ENCODE assay signal across 1 cellular context in the genomic region with DNA sequence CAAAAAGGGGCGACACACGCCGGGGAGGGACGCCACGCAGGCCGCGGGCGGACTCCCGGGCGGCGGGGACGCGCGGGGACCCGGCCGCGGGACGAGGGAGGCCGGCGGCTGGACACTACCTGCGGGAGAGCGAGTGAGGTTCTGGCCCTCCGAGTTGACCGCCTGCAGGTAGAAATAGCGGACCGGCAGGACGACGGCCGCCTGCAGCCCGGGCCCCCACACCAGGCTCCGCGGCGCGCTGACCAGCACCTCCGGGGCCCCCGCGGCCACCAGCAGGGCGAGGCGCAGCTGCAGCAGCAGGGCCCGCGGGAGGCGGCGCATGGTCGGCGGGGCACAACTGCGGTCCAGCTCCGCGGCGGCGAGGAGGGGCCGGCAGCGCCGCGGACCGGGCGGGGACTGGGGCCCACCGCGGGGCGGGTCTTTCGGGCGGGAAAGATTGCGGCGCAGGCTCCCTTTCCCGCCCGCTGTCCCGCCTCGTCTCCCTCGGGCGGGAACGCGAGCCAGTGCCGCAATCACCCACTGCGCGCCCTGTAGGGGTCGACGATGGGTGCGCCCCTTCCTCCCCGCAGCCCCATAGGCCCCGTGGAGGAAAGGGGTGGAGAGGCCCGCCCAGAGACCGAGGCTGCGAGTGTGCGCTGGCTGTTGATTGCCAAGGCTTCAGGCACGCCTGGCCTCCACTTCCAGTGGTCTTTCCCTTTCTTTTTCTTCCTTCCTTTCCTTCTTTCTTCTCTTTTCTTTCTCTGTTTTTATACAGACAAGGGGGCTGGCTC.
TF ChIP-seq lines count a peak whose summit lies in the region.

A gene with protein sequence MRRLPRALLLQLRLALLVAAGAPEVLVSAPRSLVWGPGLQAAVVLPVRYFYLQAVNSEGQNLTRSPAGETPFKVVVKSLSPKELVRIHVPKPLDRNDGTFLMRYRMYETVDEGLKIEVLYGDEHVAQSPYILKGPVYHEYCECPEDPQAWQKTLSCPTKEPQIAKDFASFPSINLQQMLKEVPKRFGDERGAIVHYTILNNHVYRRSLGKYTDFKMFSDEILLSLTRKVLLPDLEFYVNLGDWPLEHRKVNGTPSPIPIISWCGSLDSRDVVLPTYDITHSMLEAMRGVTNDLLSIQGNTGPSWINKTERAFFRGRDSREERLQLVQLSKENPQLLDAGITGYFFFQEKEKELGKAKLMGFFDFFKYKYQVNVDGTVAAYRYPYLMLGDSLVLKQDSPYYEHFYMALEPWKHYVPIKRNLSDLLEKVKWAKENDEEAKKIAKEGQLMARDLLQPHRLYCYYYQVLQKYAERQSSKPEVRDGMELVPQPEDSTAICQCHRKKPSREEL (minus strand): TSS at position 339 of the 770 bp plus-strand sequence. CDS start 18 bp downstream, at position 321.

TF ChIP-seq in K562, 482 proteins besides CTCF, POLR2A, EP300 and RAD21 (continued from another document and continues in another):
- TF ChIP-seq RBM15 (IDR thresholded peaks at IDR 0.05; ENCODE audit: insufficient read depth, low read length): no peak
- TF ChIP-seq, protein P1, sequence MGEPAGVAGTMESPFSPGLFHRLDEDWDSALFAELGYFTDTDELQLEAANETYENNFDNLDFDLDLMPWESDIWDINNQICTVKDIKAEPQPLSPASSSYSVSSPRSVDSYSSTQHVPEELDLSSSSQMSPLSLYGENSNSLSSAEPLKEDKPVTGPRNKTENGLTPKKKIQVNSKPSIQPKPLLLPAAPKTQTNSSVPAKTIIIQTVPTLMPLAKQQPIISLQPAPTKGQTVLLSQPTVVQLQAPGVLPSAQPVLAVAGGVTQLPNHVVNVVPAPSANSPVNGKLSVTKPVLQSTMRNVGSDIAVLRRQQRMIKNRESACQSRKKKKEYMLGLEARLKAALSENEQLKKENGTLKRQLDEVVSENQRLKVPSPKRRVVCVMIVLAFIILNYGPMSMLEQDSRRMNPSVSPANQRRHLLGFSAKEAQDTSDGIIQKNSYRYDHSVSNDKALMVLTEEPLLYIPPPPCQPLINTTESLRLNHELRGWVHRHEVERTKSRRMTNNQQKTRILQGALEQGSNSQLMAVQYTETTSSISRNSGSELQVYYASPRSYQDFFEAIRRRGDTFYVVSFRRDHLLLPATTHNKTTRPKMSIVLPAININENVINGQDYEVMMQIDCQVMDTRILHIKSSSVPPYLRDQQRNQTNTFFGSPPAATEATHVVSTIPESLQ (CRISPR knock-in tag; IDR thresholded peaks at IDR 0.05): peak; percentile 0; the same call in 1 of the 2 replicates
- no peak for TF ChIP-seq MYBL2 (IDR thresholded peaks at IDR 0.05; ENCODE audit: low read depth)
- no peak for TF ChIP-seq MYBL2 (CRISPR knock-in tag; IDR thresholded peaks at IDR 0.05; ENCODE audit: borderline replicate concordance)
- TF ChIP-seq, protein P2, sequence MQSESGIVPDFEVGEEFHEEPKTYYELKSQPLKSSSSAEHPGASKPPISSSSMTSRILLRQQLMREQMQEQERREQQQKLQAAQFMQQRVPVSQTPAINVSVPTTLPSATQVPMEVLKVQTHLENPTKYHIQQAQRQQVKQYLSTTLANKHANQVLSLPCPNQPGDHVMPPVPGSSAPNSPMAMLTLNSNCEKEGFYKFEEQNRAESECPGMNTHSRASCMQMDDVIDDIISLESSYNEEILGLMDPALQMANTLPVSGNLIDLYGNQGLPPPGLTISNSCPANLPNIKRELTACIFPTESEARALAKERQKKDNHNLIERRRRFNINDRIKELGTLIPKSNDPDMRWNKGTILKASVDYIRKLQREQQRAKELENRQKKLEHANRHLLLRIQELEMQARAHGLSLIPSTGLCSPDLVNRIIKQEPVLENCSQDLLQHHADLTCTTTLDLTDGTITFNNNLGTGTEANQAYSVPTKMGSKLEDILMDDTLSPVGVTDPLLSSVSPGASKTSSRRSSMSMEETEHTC (IDR thresholded peaks at IDR 0.05): no peak
- TF ChIP-seq RBBP5 (IDR thresholded peaks at IDR 0.05; ENCODE audit: borderline replicate concordance, insufficient read depth, low read length, poor library complexity, severe bottlenecking): peak; percentile 48
- TF ChIP-seq POLR3A (IDR thresholded peaks at IDR 0.05; ENCODE audit: borderline replicate concordance, extremely low read depth, insufficient read depth, insufficient read length): no peak
- no peak for TF ChIP-seq NFIX (CRISPR knock-in tag; IDR thresholded peaks at IDR 0.05; ENCODE audit: low read depth)
- TF ChIP-seq SMAD2 (IDR thresholded peaks at IDR 0.05; ENCODE audit: low read depth, low read length): no peak
- no peak for TF ChIP-seq TAL1 (IDR thresholded peaks at IDR 0.05)
- no peak for TF ChIP-seq ZNF699 (CRISPR knock-in tag; IDR thresholded peaks at IDR 0.05; ENCODE audit: insufficient replicate concordance)
- TF ChIP-seq HNRNPUL1 (IDR thresholded peaks at IDR 0.05; ENCODE audit: low read length): no peak
- TF ChIP-seq HLTF (IDR thresholded peaks at IDR 0.05): no peak; the same call in 1 of the 2 replicates
- TF ChIP-seq FOXA3 (CRISPR knock-in tag; conservative IDR thresholded peaks at IDR 0.05 in 1 of 2, IDR thresholded peaks at IDR 0.05 in 1 of 2): peak in 1 of 2 experiments; percentile 90; a peak in 2 of 4 replicates
- TF ChIP-seq ZNF445 (CRISPR knock-in tag; IDR thresholded peaks at IDR 0.05; ENCODE audit: low read depth): no peak
- peak; percentile 95 for TF ChIP-seq L3MBTL2 (IDR thresholded peaks at IDR 0.05)
- TF ChIP-seq BDP1 (IDR thresholded peaks at IDR 0.05; ENCODE audit: insufficient read depth, insufficient read length): no peak
- no peak for TF ChIP-seq ADNP (tag; IDR thresholded peaks at IDR 0.05)
- no peak for TF ChIP-seq RBM34 (IDR thresholded peaks at IDR 0.05; ENCODE audit: borderline replicate concordance, insufficient read depth, low read length)
- no peak for TF ChIP-seq PTTG1 (tag; IDR thresholded peaks at IDR 0.05; ENCODE audit: low read depth)
- no peak for TF ChIP-seq TARDBP (IDR thresholded peaks at IDR 0.05)
- peak; percentile 57; the same call in 1 of the 2 replicates for TF ChIP-seq CEBPB (tag; IDR thresholded peaks at IDR 0.05)
- no peak for TF ChIP-seq ZBTB12 (CRISPR knock-in tag; IDR thresholded peaks at IDR 0.05)
- peak; percentile 84 for TF ChIP-seq LCOR (CRISPR knock-in tag; IDR thresholded peaks at IDR 0.05)
- no peak for TF ChIP-seq CREB1 (IDR thresholded peaks at IDR 0.05)
- peak; percentile 72 for TF ChIP-seq CREB1 (CRISPR knock-in tag; IDR thresholded peaks at IDR 0.05)
- no peak for TF ChIP-seq CEBPZ (IDR thresholded peaks at IDR 0.05; ENCODE audit: borderline replicate concordance, low read depth, low read length)
- TF ChIP-seq E2F4 (CRISPR knock-in tag; IDR thresholded peaks at IDR 0.05; ENCODE audit: low read depth): peak; percentile 74; the same call in 1 of the 2 replicates
- TF ChIP-seq, protein P3, sequence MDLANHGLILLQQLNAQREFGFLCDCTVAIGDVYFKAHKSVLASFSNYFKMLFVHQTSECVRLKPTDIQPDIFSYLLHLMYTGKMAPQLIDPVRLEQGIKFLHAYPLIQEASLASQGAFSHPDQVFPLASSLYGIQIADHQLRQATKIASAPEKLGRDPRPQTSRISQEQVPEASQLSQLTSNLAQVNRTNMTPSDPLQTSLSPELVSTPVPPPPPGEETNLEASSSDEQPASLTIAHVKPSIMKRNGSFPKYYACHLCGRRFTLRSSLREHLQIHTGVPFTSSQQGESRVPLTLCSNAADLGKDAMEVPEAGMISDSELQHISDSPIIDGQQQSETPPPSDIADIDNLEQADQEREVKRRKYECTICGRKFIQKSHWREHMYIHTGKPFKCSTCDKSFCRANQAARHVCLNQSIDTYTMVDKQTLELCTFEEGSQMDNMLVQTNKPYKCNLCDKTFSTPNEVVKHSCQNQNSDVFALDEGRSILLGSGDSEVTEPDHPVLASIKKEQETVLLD (IDR thresholded peaks at IDR 0.05): peak; percentile 53; the same call in 1 of the 2 replicates
- TF ChIP-seq ZFP91 (CRISPR knock-in tag; IDR thresholded peaks at IDR 0.05): no peak
- TF ChIP-seq, protein P4, sequence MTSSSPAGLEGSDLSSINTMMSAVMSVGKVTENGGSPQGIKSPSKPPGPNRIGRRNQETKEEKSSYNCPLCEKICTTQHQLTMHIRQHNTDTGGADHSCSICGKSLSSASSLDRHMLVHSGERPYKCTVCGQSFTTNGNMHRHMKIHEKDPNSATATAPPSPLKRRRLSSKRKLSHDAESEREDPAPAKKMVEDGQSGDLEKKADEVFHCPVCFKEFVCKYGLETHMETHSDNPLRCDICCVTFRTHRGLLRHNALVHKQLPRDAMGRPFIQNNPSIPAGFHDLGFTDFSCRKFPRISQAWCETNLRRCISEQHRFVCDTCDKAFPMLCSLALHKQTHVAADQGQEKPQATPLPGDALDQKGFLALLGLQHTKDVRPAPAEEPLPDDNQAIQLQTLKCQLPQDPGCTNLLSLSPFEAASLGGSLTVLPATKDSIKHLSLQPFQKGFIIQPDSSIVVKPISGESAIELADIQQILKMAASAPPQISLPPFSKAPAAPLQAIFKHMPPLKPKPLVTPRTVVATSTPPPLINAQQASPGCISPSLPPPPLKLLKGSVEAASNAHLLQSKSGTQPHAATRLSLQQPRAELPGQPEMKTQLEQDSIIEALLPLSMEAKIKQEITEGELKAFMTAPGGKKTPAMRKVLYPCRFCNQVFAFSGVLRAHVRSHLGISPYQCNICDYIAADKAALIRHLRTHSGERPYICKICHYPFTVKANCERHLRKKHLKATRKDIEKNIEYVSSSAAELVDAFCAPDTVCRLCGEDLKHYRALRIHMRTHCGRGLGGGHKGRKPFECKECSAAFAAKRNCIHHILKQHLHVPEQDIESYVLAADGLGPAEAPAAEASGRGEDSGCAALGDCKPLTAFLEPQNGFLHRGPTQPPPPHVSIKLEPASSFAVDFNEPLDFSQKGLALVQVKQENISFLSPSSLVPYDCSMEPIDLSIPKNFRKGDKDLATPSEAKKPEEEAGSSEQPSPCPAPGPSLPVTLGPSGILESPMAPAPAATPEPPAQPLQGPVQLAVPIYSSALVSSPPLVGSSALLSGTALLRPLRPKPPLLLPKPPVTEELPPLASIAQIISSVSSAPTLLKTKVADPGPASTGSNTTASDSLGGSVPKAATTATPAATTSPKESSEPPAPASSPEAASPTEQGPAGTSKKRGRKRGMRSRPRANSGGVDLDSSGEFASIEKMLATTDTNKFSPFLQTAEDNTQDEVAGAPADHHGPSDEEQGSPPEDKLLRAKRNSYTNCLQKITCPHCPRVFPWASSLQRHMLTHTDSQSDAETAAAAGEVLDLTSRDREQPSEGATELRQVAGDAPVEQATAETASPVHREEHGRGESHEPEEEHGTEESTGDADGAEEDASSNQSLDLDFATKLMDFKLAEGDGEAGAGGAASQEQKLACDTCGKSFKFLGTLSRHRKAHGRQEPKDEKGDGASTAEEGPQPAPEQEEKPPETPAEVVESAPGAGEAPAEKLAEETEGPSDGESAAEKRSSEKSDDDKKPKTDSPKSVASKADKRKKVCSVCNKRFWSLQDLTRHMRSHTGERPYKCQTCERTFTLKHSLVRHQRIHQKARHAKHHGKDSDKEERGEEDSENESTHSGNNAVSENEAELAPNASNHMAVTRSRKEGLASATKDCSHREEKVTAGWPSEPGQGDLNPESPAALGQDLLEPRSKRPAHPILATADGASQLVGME (CRISPR knock-in tag; IDR thresholded peaks at IDR 0.05): no peak
- TF ChIP-seq GTF2F1 (IDR thresholded peaks at IDR 0.05; ENCODE audit: low read depth, low read length): no peak
- peak; percentile 79 for TF ChIP-seq STAG1 (CRISPR knock-in tag; IDR thresholded peaks at IDR 0.05; ENCODE audit: borderline replicate concordance)
- TF ChIP-seq BRF1 (IDR thresholded peaks at IDR 0.05; ENCODE audit: borderline replicate concordance, extremely low read depth, insufficient read length): no peak
- no peak for TF ChIP-seq STAT5A (IDR thresholded peaks at IDR 0.05; ENCODE audit: borderline replicate concordance, low read length)
- TF ChIP-seq STAT5B (CRISPR knock-in tag; IDR thresholded peaks at IDR 0.05): no peak
